11 cellular contexts compared by ENCODE assay signal in genomic region chr5:122915717-122916399, GRCh38.
DNase-seq lines count a peak whose midpoint lies in the region; ATAC-seq and TF ChIP-seq lines count a peak whose summit lies in the region.
"Had no signal": no experiment of that assay in that cellular context is flagged by ENCODE, and none has a peak within 500 bp of the region (broad histone marks: within the 10 kb centered on the region; RNA-seq: fewer than 3 reads in every experiment).

No MANE protein-coding gene starts in this region.

- H3K27ac ChIP-seq in RWPE2 (ENCODE audit: poor library complexity, severe bottlenecking), result no peak overlapping the region

- TF ChIP-seq CTCF in RWPE2 (IDR thresholded peaks at IDR 0.05; ENCODE audit: poor library complexity, severe bottlenecking), result no peak
- TF ChIP-seq CTCF in type B pancreatic cell (conservative IDR thresholded peaks at IDR 0.05), result no peak

- H3K4me1 ChIP-seq in RWPE2 (ENCODE audit: insufficient read depth, poor library complexity, severe bottlenecking), result peaks cover 4% of the 10 kb centered on the region

- no peak overlapping the region for H3K4me3 Mint-ChIP-seq in activated CD8-positive, alpha-beta memory T cell treated with anti-CD3 and anti-CD28 coated beads, Interleukin-2, amount 10 ng/mL, durations not matched to agents 7 days and 5 days
- H3K4me3 Mint-ChIP-seq in type B pancreatic cell, result peak overlapping the region; percentile 2

- ATAC-seq in activated CD8-positive, alpha-beta memory T cell treated with anti-CD3 and anti-CD28 coated beads, Interleukin-2, amount 10 ng/mL, durations not matched to agents 7 days and 5 days, result peak; percentile 57
- ATAC-seq in HG02759 (IDR thresholded peaks at IDR 0.05; ENCODE audit: unreplicated experiment) (peak; percentile 94), RWPE2 (ENCODE audit: low read depth) (peak; percentile 31; the same call in 1 of the 3 replicates), HG03439 (IDR thresholded peaks at IDR 0.05; ENCODE audit: unreplicated experiment) (no peak)

- H3K36me3 ChIP-seq in RWPE2 (ENCODE audit: low read depth), result no peaks in the 10 kb centered on the region
- H3K36me3 ChIP-seq: HAP-1 had no signal

- H3K36me3 Mint-ChIP-seq in activated CD8-positive, alpha-beta memory T cell treated with anti-CD3 and anti-CD28 coated beads, Interleukin-2, amount 10 ng/mL, durations not matched to agents 7 days and 5 days, result no peaks in the 10 kb centered on the region
- H3K36me3 Mint-ChIP-seq in type B pancreatic cell, result peaks cover 3% of the 10 kb centered on the region

- no peak overlapping the region for H3K4me3 ChIP-seq in RWPE2 (ENCODE audit: severe bottlenecking)
- H3K4me3 ChIP-seq: HAP-1, lung had no signal

- H3K4me1 Mint-ChIP-seq in activated CD8-positive, alpha-beta memory T cell treated with anti-CD3 and anti-CD28 coated beads, Interleukin-2, amount 10 ng/mL, durations not matched to agents 7 days and 5 days, result peaks cover 7% of the 10 kb centered on the region
- H3K4me1 Mint-ChIP-seq in type B pancreatic cell (ENCODE audit: unreplicated experiment), result peaks cover 10% of the 10 kb centered on the region

- no peak overlapping the region for H3K27ac Mint-ChIP-seq in activated CD8-positive, alpha-beta memory T cell treated with anti-CD3 and anti-CD28 coated beads, Interleukin-2, amount 10 ng/mL, durations not matched to agents 7 days and 5 days
- H3K27ac Mint-ChIP-seq in type B pancreatic cell, result peak overlapping the region; percentile 52

- no peak for DNase-seq in activated CD8-positive, alpha-beta memory T cell treated with anti-CD3 and anti-CD28 coated beads, Interleukin-2, amount 10 ng/mL, durations not matched to agents 7 days and 5 days
- DNase-seq in activated CD8-positive, alpha-beta memory T cell treated with anti-CD3 and anti-CD28 coated beads for 24 hours, result no peak
- no peak for DNase-seq in RWPE2 (ENCODE audit: low spot score)
- DNase-seq in type B pancreatic cell (ENCODE audit: extremely low spot score, unreplicated experiment), result no peak
- DNase-seq in NCI-H82 treated with DMSO at 0.1 percent for 48 hours (lab: John Stamatoyannopoulos, UW; ENCODE audit: unreplicated experiment), result no peak
- DNase-seq in AML-193 (lab: John Stamatoyannopoulos, UW), result no peak
- DNase-seq: NCI-H748 treated with DMSO at 0.1 percent for 48 hours had no signal

- H3K27me3 Mint-ChIP-seq in activated CD8-positive, alpha-beta memory T cell treated with anti-CD3 and anti-CD28 coated beads, Interleukin-2, amount 10 ng/mL, durations not matched to agents 7 days and 5 days, result no peaks in the 10 kb centered on the region
- H3K27me3 Mint-ChIP-seq in type B pancreatic cell, result no peaks in the 10 kb centered on the region

- H3K9me3 Mint-ChIP-seq in activated CD8-positive, alpha-beta memory T cell treated with anti-CD3 and anti-CD28 coated beads, Interleukin-2, amount 10 ng/mL, durations not matched to agents 7 days and 5 days (ENCODE audit: low read depth), result peaks cover 3% of the 10 kb centered on the region
- peaks cover 4% of the 10 kb centered on the region for H3K9me3 Mint-ChIP-seq in type B pancreatic cell

- CTCF ChIA-PET in activated CD8-positive, alpha-beta memory T cell treated with anti-CD3 and anti-CD28 coated beads, Interleukin-2, amount 10 ng/mL, durations not matched to agents 7 days and 5 days (lab: Charles Lee), result no interaction called here

- H3K27me3 ChIP-seq in RWPE2 (ENCODE audit: insufficient read depth, poor library complexity, severe bottlenecking), result no peaks in the 10 kb centered on the region

- no peaks in the 10 kb centered on the region for H3K9me3 ChIP-seq in RWPE2 (ENCODE audit: severe bottlenecking)
- H3K9me3 ChIP-seq: HAP-1 had no signal
